ENCODE assay signal across 21 cellular contexts in genomic region chr14:29851397-29851796, GRCh38.
DNase-seq lines count a peak whose midpoint lies in the region; FAIRE-seq and TF ChIP-seq lines count a peak whose summit lies in the region.
"Had no signal": no experiment of that assay in that cellular context is flagged by ENCODE, and none has a peak within 500 bp of the region (broad histone marks: within the 10 kb centered on the region; RNA-seq: fewer than 3 reads in every experiment).

No MANE protein-coding gene starts in this region.

- TF ChIP-seq CTCF in chondrocyte (IDR thresholded peaks at IDR 0.05) = no peak

- no peaks in the 10 kb centered on the region for H3K27me3 Mint-ChIP-seq in chondrocyte (ENCODE audit: low read depth)

- 0 out of 2 replicates have a peak, but pooled peaks cover 5% of the 10 kb centered on the region for H3K4me1 ChIP-seq in SJCRH30

- H3K4me1 Mint-ChIP-seq in chondrocyte (ENCODE audit: low read depth) = peaks cover 14% of the 10 kb centered on the region

- no peaks in the 10 kb centered on the region for H3K36me3 ChIP-seq in SJCRH30

- peak overlapping the region; percentile 18; the same call in 1 of the 2 replicates for H3K27ac ChIP-seq in SJCRH30
- H3K27ac ChIP-seq: KMS-11 had no signal

- H3K4me3 Mint-ChIP-seq in chondrocyte (ENCODE audit: unreplicated experiment) = no peak overlapping the region
- H3K4me3 Mint-ChIP-seq: HFFc6 had no signal

- peaks cover 31% of the 10 kb centered on the region for H3K9me3 Mint-ChIP-seq in chondrocyte (ENCODE audit: low read depth)

- DNase-seq in EH (ENCODE audit: low read depth) (peak; percentile 85), SJCRH30 (peak in 1 of 2 experiments; percentile 27), chondrocyte (ENCODE audit: low spot score) (no peak), mucosa of gallbladder (ENCODE audit: low spot score) (no peak), DMS53 (lab: John Stamatoyannopoulos, UW) (no peak), activated gamma-delta T cell treated with Interleukin-2 at 50 U/mL for 16 hours (no peak), putamen (ENCODE audit: low spot score) (no peak)
- DNase-seq: C1 segment of cervical spinal cord, HFFc6, MM.1S, NCI-H1105 treated with DMSO at 0.1 percent for 48 hours, NCI-H187 treated with DMSO at 0.1 percent for 48 hours, NCI-H345, NCI-H69, Right ventricle myocardium superior had no signal

- no peak overlapping the region for H3K4me3 ChIP-seq in SJCRH30

- H3K27ac Mint-ChIP-seq in chondrocyte (ENCODE audit: unreplicated experiment) = peak overlapping the region; percentile 37
- H3K27ac Mint-ChIP-seq: HFFc6 had no signal

- FAIRE-seq in islet of Langerhans (lab: Jason Lieb, UNC) = peak; percentile 9
- FAIRE-seq: A204.1, GM19239, H54, RCC 7860 had no signal

- peaks cover 3% of the 10 kb centered on the region; the same call in 1 of the 2 replicates for H3K9me3 ChIP-seq in SJCRH30 (replicated peaks)

- peaks cover 7% of the 10 kb centered on the region for H3K36me3 Mint-ChIP-seq in chondrocyte (ENCODE audit: low read depth)

- H3K27me3 ChIP-seq in SJCRH30 = no peaks in the 10 kb centered on the region
